In genomic region chr9:97555164-97555563, GRCh38 we compare ENCODE assay signal across 14 cellular contexts. TPM values are rescaled to one million over a fixed set of nuclear protein-coding genes. Genes with fewer than 3 reads are reported as not detected.
DNase-seq lines count a peak whose midpoint lies in the region; TF ChIP-seq lines count a peak whose summit lies in the region.
"Had no signal": no experiment of that assay in that cellular context is flagged by ENCODE, and none has a peak within 500 bp of the region (broad histone marks: within the 10 kb centered on the region; RNA-seq: fewer than 3 reads in every experiment).

No MANE protein-coding gene starts in this region.

- no peaks in the 10 kb centered on the region for H3K9me3 Mint-ChIP-seq in type B pancreatic cell
- H3K9me3 Mint-ChIP-seq: activated naive CD8-positive, alpha-beta T cell treated with anti-CD3 and anti-CD28 coated beads, Interleukin-2, amount 10 ng/mL, durations not matched to agents 7 days and 5 days; dendritic cell treated with granulocyte-macrophage colony-stimulating factor and Interleukin-4, amounts not matched to agents 40 ng/mL and 50 ng/mL, for 4 days had no signal

- peak overlapping the region; percentile 96 for H3K27ac ChIP-seq in caudate nucleus (ENCODE audit: low read depth, low read length)

- no peak for TF ChIP-seq CTCF in type B pancreatic cell (conservative IDR thresholded peaks at IDR 0.05)

- H3K27ac Mint-ChIP-seq in type B pancreatic cell = peak overlapping the region; percentile 51
- H3K27ac Mint-ChIP-seq: activated naive CD8-positive, alpha-beta T cell treated with anti-CD3 and anti-CD28 coated beads, Interleukin-2, amount 10 ng/mL, durations not matched to agents 7 days and 5 days; dendritic cell treated with granulocyte-macrophage colony-stimulating factor and Interleukin-4, amounts not matched to agents 40 ng/mL and 50 ng/mL, for 4 days had no signal

- H3K4me3 Mint-ChIP-seq in type B pancreatic cell = no peak overlapping the region
- H3K4me3 Mint-ChIP-seq: activated naive CD8-positive, alpha-beta T cell treated with anti-CD3 and anti-CD28 coated beads, Interleukin-2, amount 10 ng/mL, durations not matched to agents 7 days and 5 days; dendritic cell treated with granulocyte-macrophage colony-stimulating factor and Interleukin-4, amounts not matched to agents 40 ng/mL and 50 ng/mL, for 4 days had no signal

- peaks cover 21% of the 10 kb centered on the region for H3K27me3 Mint-ChIP-seq in type B pancreatic cell

- peaks cover 7% of the 10 kb centered on the region for H3K4me1 Mint-ChIP-seq in type B pancreatic cell (ENCODE audit: unreplicated experiment)

- DNase-seq in NCI-H2171 treated with DMSO at 0.1 percent for 48 hours (lab: John Stamatoyannopoulos, UW) (peak; percentile 42), caudate nucleus (lab: John Stamatoyannopoulos, UW) (peak in 1 of 61 donors; percentile 24), iris pigment epithelial cell (ENCODE audit: low read depth) (peak; percentile 20), type B pancreatic cell (ENCODE audit: extremely low spot score, unreplicated experiment) (no peak), NCI-H526 treated with DMSO at 0.1 percent for 48 hours (lab: John Stamatoyannopoulos, UW) (no peak), NCI-H2107 treated with DMSO at 0.1 percent for 48 hours (lab: John Stamatoyannopoulos, UW; ENCODE audit: unreplicated experiment) (no peak), GDM1 (lab: John Stamatoyannopoulos, UW) (no peak)
- DNase-seq: activated CD8-positive, alpha-beta memory T cell treated with anti-CD3 and anti-CD28 coated beads, Interleukin-2, amount 50 U/mL, for 48 hours; activated naive CD8-positive, alpha-beta T cell treated with anti-CD3 and anti-CD28 coated beads, Interleukin-2, amount 10 ng/mL, durations not matched to agents 7 days and 5 days; C1 segment of cervical spinal cord; KBM-7; NCI-H2029; stimulated activated CD4-positive, alpha-beta T cell treated with anti-CD3 and anti-CD28 coated beads, Interleukin-2, amount 100 ng/mL, for 48 hours had no signal

- no peaks in the 10 kb centered on the region for H3K36me3 Mint-ChIP-seq in type B pancreatic cell
- H3K36me3 Mint-ChIP-seq: activated naive CD8-positive, alpha-beta T cell treated with anti-CD3 and anti-CD28 coated beads, Interleukin-2, amount 10 ng/mL, durations not matched to agents 7 days and 5 days had no signal

RNA-seq across cellular contexts. Expression of gene TMOD1, which starts 53.7 kb away (rescaled TPM):
- total RNA-seq in type B pancreatic cell (ENCODE audit: low replicate concordance) = 10.5 and 12.9 TPM in 2 replicates

Comparison
In these comparisons a context has a peak if more than half of its experiments do, and no peak if none do; other contexts are left out.
1. DNase-seq: peak in NCI-H2171 treated with DMSO at 0.1 percent for 48 hours (single experiment) and iris pigment epithelial cell (single experiment); none in type B pancreatic cell (single experiment), NCI-H526 treated with DMSO at 0.1 percent for 48 hours (single experiment), NCI-H2107 treated with DMSO at 0.1 percent for 48 hours (single experiment) and GDM1 (single experiment).